Comparison of ENCODE assay signal across 16 cellular contexts in genomic region chr7:140509789-140510188, GRCh38. TPM values are rescaled to one million over a fixed set of nuclear protein-coding genes. Genes with fewer than 3 reads are reported as not detected.
DNase-seq lines count a peak whose midpoint lies in the region; ATAC-seq, FAIRE-seq and TF ChIP-seq lines count a peak whose summit lies in the region.
"Had no signal": no experiment of that assay in that cellular context is flagged by ENCODE, and none has a peak within 500 bp of the region (broad histone marks: within the 10 kb centered on the region; RNA-seq: fewer than 3 reads in every experiment).

No MANE protein-coding gene starts in this region.

- no peaks in the 10 kb centered on the region for H3K9me1 ChIP-seq in K562 (ENCODE audit: control insufficient read depth, insufficient read depth, low read length)

- no peak overlapping the region for H3K4me3 ChIP-seq in K562
- H3K4me3 ChIP-seq in mucosa of rectum (ENCODE audit: low read length in 2 of 2), result no peak overlapping the region
- no peak overlapping the region for H3K4me3 ChIP-seq in foreskin fibroblast (ENCODE audit: low read depth in 1 of 2, low read length in 2 of 2)
- H3K4me3 ChIP-seq: HAP-1 had no signal

- 46% methylated on average over 5 of the region's 5 CpGs for whole genome bisulfite sequencing in K562 (ENCODE audit: insufficient coverage, low coverage, missing lambda C conversion rate)

- DNase-seq in Calu3 (peak; percentile 45), HT-29 (ENCODE audit: low spot score) (peak; percentile 45), K562 (ENCODE audit: extremely low read depth in 1 of 4, low spot score in 3 of 4) (no peak), foreskin fibroblast (no peak), HuH-7.5 (ENCODE audit: low spot score) (no peak)
- DNase-seq in activated CD8-positive, alpha-beta T cell treated with anti-CD3 and anti-CD28 coated beads for 36 hours, result no peak
- DNase-seq: ACHN, AML-193, KBM-7, MV-4-11, NCI-H2029, NCI-H226 had no signal

- POLR2A ChIA-PET in K562 (lab: Yijun Ruan, JAX), result no interaction called here
- POLR2A ChIA-PET in activated CD8-positive, alpha-beta T cell treated with anti-CD3 and anti-CD28 coated beads for 36 hours (lab: Charles Lee), result no interaction called here

- TF ChIP-seq CTCF in Calu3 (IDR thresholded peaks at IDR 0.05; ENCODE audit: unreplicated experiment), result no peak
- no peak for TF ChIP-seq CTCF in K562 (IDR thresholded peaks at IDR 0.05 in 2 of 3, conservative IDR thresholded peaks at IDR 0.05 in 1 of 3; ENCODE audit: insufficient read depth in 2 of 3, low read depth in 1 of 3, low read length in 3 of 3)
- no peak for TF ChIP-seq CTCF in foreskin fibroblast (IDR thresholded peaks at IDR 0.05; ENCODE audit: low read depth, low read length)
- TF ChIP-seq CTCF in activated CD8-positive, alpha-beta T cell treated with anti-CD3 and anti-CD28 coated beads for 36 hours (IDR thresholded peaks at IDR 0.05), result no peak

- H3K79me2 ChIP-seq in K562 (ENCODE audit: control insufficient read depth, insufficient read depth, low read length), result no peaks in the 10 kb centered on the region

- H3K9me3 ChIP-seq in K562 (replicated peaks; ENCODE audit: control insufficient read depth, insufficient read depth, low read depth, low read length), result no peaks in the 10 kb centered on the region
- H3K9me3 ChIP-seq in mucosa of rectum (ENCODE audit: control insufficient read depth in 2 of 2, low read length in 2 of 2), result no peaks in the 10 kb centered on the region
- H3K9me3 ChIP-seq: Caco-2, HAP-1 had no signal

- CTCF ChIA-PET in Calu3 (lab: Charles Lee) (interaction anchor here (0.7 kb wide), 1 partner anchor 1173 kb away, joined by 3 read pairs; no protein-coding TSS in a partner anchor), K562 (lab: Yijun Ruan, JAX; ENCODE audit: low intra/inter-chr PET ratio) (no interaction called here)
- CTCF ChIA-PET in activated CD8-positive, alpha-beta T cell treated with anti-CD3 and anti-CD28 coated beads for 36 hours (lab: Charles Lee), result interaction anchor here (1.1 kb wide), 1 partner anchor 144 kb away, joined by 3 read pairs; no protein-coding TSS in a partner anchor

- BruUV-seq in Calu3 (replicated peaks; lab: Mats Ljungman, UMichigan) (no TSS peak), K562 (replicated peaks; lab: Mats Ljungman, UMichigan) (no TSS peak)

- H3K4me3 Mint-ChIP-seq in Calu3 (ENCODE audit: low read depth, unreplicated experiment), result no peak overlapping the region
- H3K4me3 Mint-ChIP-seq in activated CD8-positive, alpha-beta T cell treated with anti-CD3 and anti-CD28 coated beads for 36 hours, result no peak overlapping the region

- H3K9ac ChIP-seq in K562 (ENCODE audit: insufficient read depth in 1 of 2, low read depth in 2 of 2, low read length in 2 of 2) (no peak overlapping the region; a peak in 1 of 4 replicates), mucosa of rectum (ENCODE audit: low read depth in 1 of 2, low read length in 2 of 2) (no peak overlapping the region)

- no peaks in the 10 kb centered on the region for H3K27me3 ChIP-seq in K562 (ENCODE audit: control insufficient read depth in 2 of 2, insufficient read depth in 2 of 2, low read length in 2 of 2)
- peaks cover 0 to 3% of the 10 kb centered on the region in 2 donors for H3K27me3 ChIP-seq in mucosa of rectum (ENCODE audit: control insufficient read depth in 2 of 2, insufficient read depth in 2 of 2, low read length in 2 of 2)

- TF ChIP-seq RAD21 in K562 (CRISPR knock-in tag; conservative IDR thresholded peaks at IDR 0.05 in 1 of 2, IDR thresholded peaks at IDR 0.05 in 1 of 2), result no peak

- no peak for TF ChIP-seq POLR2A in K562 (conservative IDR thresholded peaks at IDR 0.05)

- no peak for FAIRE-seq in K562 (lab: Jason Lieb, UNC)

- no peak for TF ChIP-seq EP300 in K562 (IDR thresholded peaks at IDR 0.05; ENCODE audit: low read length)

- H3K4me2 ChIP-seq in K562 (ENCODE audit: insufficient read depth, low read length), result no peak overlapping the region

- H2AFZ ChIP-seq in K562 (ENCODE audit: low read depth, low read length), result peak overlapping the region; percentile 25; the same call in 1 of the 2 replicates

- peaks cover 29 to 37% of the 10 kb centered on the region in 2 experiments; a peak in 4 of 5 replicates for H3K4me1 ChIP-seq in K562 (replicated peaks in 1 of 2; ENCODE audit: control insufficient read depth in 2 of 2, insufficient read depth in 2 of 2, low read length in 2 of 2)
- H3K4me1 ChIP-seq in mucosa of rectum (ENCODE audit: control insufficient read depth in 2 of 2, insufficient read depth in 2 of 2, low read length in 2 of 2), result peaks cover 26 to 34% of the 10 kb centered on the region in 2 donors
- H3K4me1 ChIP-seq: Caco-2, HAP-1 had no signal

- H3K36me3 ChIP-seq in K562 (ENCODE audit: control insufficient read depth, insufficient read depth, low read length) (no peaks in the 10 kb centered on the region), mucosa of rectum (ENCODE audit: control insufficient read depth in 2 of 2, insufficient read depth in 2 of 2, low read length in 2 of 2) (no peaks in the 10 kb centered on the region)
- H3K36me3 ChIP-seq: HAP-1 had no signal

- H3K27ac ChIP-seq in K562 (ENCODE audit: extremely low read depth, low read depth, low read length) (no peak overlapping the region), mucosa of rectum (ENCODE audit: low read depth in 2 of 2, low read length in 2 of 2) (peak overlapping the region; percentile 78 to 81)

- ATAC-seq in K562, result no peak
- ATAC-seq in activated CD8-positive, alpha-beta T cell treated with anti-CD3 and anti-CD28 coated beads for 36 hours, result no peak
- ATAC-seq: Panc1 had no signal

- H3K27me3 Mint-ChIP-seq in Calu3 (ENCODE audit: unreplicated experiment), result no peaks in the 10 kb centered on the region
- H3K27me3 Mint-ChIP-seq in activated CD8-positive, alpha-beta T cell treated with anti-CD3 and anti-CD28 coated beads for 36 hours, result no peaks in the 10 kb centered on the region

- H3K4me1 Mint-ChIP-seq in Calu3 (ENCODE audit: low read depth, unreplicated experiment), result peaks cover 8% of the 10 kb centered on the region
- H3K4me1 Mint-ChIP-seq in activated CD8-positive, alpha-beta T cell treated with anti-CD3 and anti-CD28 coated beads for 36 hours (ENCODE audit: low read depth), result no peaks in the 10 kb centered on the region

- H3K9me3 Mint-ChIP-seq in Calu3 (ENCODE audit: low read depth, unreplicated experiment), result no peaks in the 10 kb centered on the region
- no peaks in the 10 kb centered on the region for H3K9me3 Mint-ChIP-seq in activated CD8-positive, alpha-beta T cell treated with anti-CD3 and anti-CD28 coated beads for 36 hours

- intact Hi-C loops in Calu3 (cut with micrococcal nuclease; ENCODE audit: unreplicated experiment) (loop anchor here (5.0 kb wide), 1 partner anchor 32 kb away; the partner anchor contains the start of gene MKRN1), K562 (cut with micrococcal nuclease) (loop anchor here (10.0 kb wide), 1 partner anchor 305 kb away; no protein-coding TSS in a partner anchor)
- intact Hi-C loops in activated CD8-positive, alpha-beta T cell treated with anti-CD3 and anti-CD28 coated beads for 36 hours (cut with micrococcal nuclease), result no loop called here

- H4K20me1 ChIP-seq in K562 (replicated peaks; ENCODE audit: control insufficient read depth, insufficient read depth, low read length), result no peaks in the 10 kb centered on the region

- peak overlapping the region; percentile 68 for H3K27ac Mint-ChIP-seq in Calu3 (ENCODE audit: unreplicated experiment)
- no peak overlapping the region for H3K27ac Mint-ChIP-seq in activated CD8-positive, alpha-beta T cell treated with anti-CD3 and anti-CD28 coated beads for 36 hours

- in situ Hi-C loops in K562 (cut with MboI), result no loop called here

- peaks cover 5% of the 10 kb centered on the region for H3K36me3 Mint-ChIP-seq in Calu3 (ENCODE audit: insufficient read depth, unreplicated experiment)
- H3K36me3 Mint-ChIP-seq in activated CD8-positive, alpha-beta T cell treated with anti-CD3 and anti-CD28 coated beads for 36 hours (ENCODE audit: low read depth), result no peaks in the 10 kb centered on the region

TF ChIP-seq in K562, 482 proteins besides CTCF, POLR2A, EP300 and RAD21 (continues in another document):
- TF ChIP-seq MLLT1 (IDR thresholded peaks at IDR 0.05), result no peak

RNA-seq across cellular contexts. Expression of gene MKRN1, which starts 30.5 kb away (rescaled TPM):
- 83.9 and 85.3 TPM in 2 replicates for total RNA-seq in Calu3 (2022)
- total RNA-seq in HT-29 (2014; rRNA removed; shearing (Covaris generic)), result 52.5 and 61.8 TPM in 2 replicates
- total RNA-seq in K562 (2011; cell fraction: chromatin; rRNA removed; ENCODE audit: low replicate concordance), result 105 and 157 TPM in 2 replicates
- 62.0 and 63.3 TPM in 2 replicates for total RNA-seq in K562 (2011; cell fraction: nucleolus; rRNA removed)
- total RNA-seq in K562 (2011; cell fraction: nucleoplasm; rRNA removed), result 108 and 126 TPM in 2 replicates
- 60.7 and 73.9 TPM in 2 replicates for total RNA-seq in K562 (2014; rRNA removed)
- 82.0 and 92.2 TPM in 2 replicates for total RNA-seq in K562 (2014; rRNA removed; fragmentation: Illumina TruSeq; extraction: Trizol)
- total RNA-seq in K562 (2015; rRNA removed; fragmentation: Illumina TruSeq; extraction: Trizol), result 79.0 and 87.1 TPM in 2 replicates
- 70.7 and 87.5 TPM in 2 replicates for total RNA-seq in K562 (2021)
- polyA plus RNA-seq in K562 (2011; rRNA removed), result 72.4 and 87.9 TPM in 2 replicates
- 48.3 and 81.3 TPM in 2 replicates for polyA plus RNA-seq in K562 (2011; cell fraction: cytosol; rRNA removed)
- polyA plus RNA-seq in K562 (2011; cell fraction: nucleus; rRNA removed), result 55.8 and 88.3 TPM in 2 replicates
- polyA plus RNA-seq in K562 (2012), result 75.1 and 81.2 TPM in 2 replicates
- polyA plus RNA-seq in K562 (2014; fragmentation: Illumina TruSeq; extraction: Trizol), result 80.8 and 90.3 TPM in 2 replicates
- polyA plus RNA-seq in K562 (2014; fragmentation: Nextera tagmentation; extraction: Ambion mirVana), result 10 to 100 TPM; 30.5 to 33.5 TPM
- polyA plus RNA-seq in K562 (2014; rRNA removed), result 75.8 and 76.0 TPM in 2 replicates
- 120 and 131 TPM in 2 replicates for polyA minus RNA-seq in K562 (2011; rRNA and poly(A)+ RNA removed)
- polyA minus RNA-seq in K562 (2011; cell fraction: cytosol; rRNA and poly(A)+ RNA removed), result 38.2 and 52.5 TPM in 2 replicates
- 30.3 and 62.9 TPM in 2 replicates for polyA minus RNA-seq in K562 (2011; cell fraction: nucleus; rRNA and poly(A)+ RNA removed)
- 10 to 100 TPM; 55.5 to 56.4 TPM for total RNA-seq in activated CD8-positive, alpha-beta T cell treated with anti-CD3 and anti-CD28 coated beads for 36 hours

Comparison
In these comparisons a context has a peak if more than half of its experiments do, and no peak if none do; other contexts are left out.
1. DNase-seq: peak in Calu3 (single experiment) and HT-29 (single experiment); none in K562 (0 of 4), foreskin fibroblast (0 of 2), HuH-7.5 (single experiment) and activated CD8-positive, alpha-beta T cell treated with anti-CD3 and anti-CD28 coated beads for 36 hours (single experiment).